ENCODE assay signal across 24 cellular contexts in the genomic region with DNA sequence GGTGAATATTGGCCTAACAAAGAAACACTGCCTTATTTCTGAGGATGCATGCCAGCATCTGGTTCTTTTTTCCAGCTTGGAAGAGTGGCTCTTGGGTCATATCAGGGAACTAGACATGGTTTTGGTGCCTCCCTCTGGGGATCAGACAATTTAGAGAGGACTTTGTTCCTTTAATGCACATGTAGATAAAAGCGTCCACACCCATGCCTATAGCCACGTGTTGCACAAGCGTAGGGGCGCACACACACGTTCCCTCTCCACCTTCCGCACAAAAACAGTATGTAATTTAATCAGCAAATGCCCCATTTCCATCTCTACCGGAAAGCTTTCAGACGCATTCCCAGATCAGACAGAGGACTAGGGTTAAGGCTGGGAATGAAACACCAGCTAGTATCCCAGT.
DNase-seq lines count a peak whose midpoint lies in the region; ATAC-seq, FAIRE-seq and TF ChIP-seq lines count a peak whose summit lies in the region.
"Had no signal": no experiment of that assay in that cellular context is flagged by ENCODE, and none has a peak within 500 bp of the region (broad histone marks: within the 10 kb centered on the region; RNA-seq: fewer than 3 reads in every experiment).

No MANE protein-coding gene starts in this region.

- no peak for FAIRE-seq in small intestine (lab: Jason Lieb, UNC)
- FAIRE-seq: A549, G401.6, GM12892, H1 had no signal

- DNase-seq in HuH-7 (ENCODE audit: low spot score), result peak; percentile 34
- peak; percentile 23 for DNase-seq in NCI-H69 (lab: John Stamatoyannopoulos, UW)
- DNase-seq in left colon, result peak; percentile 37 to 38
- DNase-seq in small intestine, result peak; percentile 79
- DNase-seq in cerebellar nuclear complex (lab: John Stamatoyannopoulos, UW), result no peak
- DNase-seq in gastrocnemius medialis, result no peak
- DNase-seq in DMS153 treated with DMSO at 0.1 percent for 48 hours (lab: John Stamatoyannopoulos, UW; ENCODE audit: unreplicated experiment), result no peak
- DNase-seq: 8988T; ACHN; AML-193; BE2C; Calu3; CD4-positive, alpha-beta T cell; CD8-positive, alpha-beta memory T cell; COR-L47; DND-41; GM23248; H7; HCEC 1CT had no signal

- no peaks in the 10 kb centered on the region for H3K27me3 ChIP-seq in small intestine (ENCODE audit: control insufficient read depth in 2 of 2, insufficient read depth in 2 of 2, low read length in 2 of 2)
- H3K27me3 ChIP-seq in gastrocnemius medialis, result no peaks in the 10 kb centered on the region
- H3K27me3 ChIP-seq: BE2C; BLaER1 treated with 17β-estradiol and CSF1 and Interleukin-3, amounts not matched to agents 10 nM and 100 nM had no signal

- H3K36me3 ChIP-seq in small intestine (ENCODE audit: control insufficient read depth in 2 of 2, insufficient read depth in 2 of 2, low read length in 2 of 2) (no peaks in the 10 kb centered on the region), gastrocnemius medialis (no peaks in the 10 kb centered on the region)
- H3K36me3 ChIP-seq: BE2C; BLaER1 treated with 17β-estradiol and CSF1 and Interleukin-3, amounts not matched to agents 10 nM and 100 nM had no signal

- TF ChIP-seq POLR2A in gastrocnemius medialis (IDR thresholded peaks at IDR 0.05), result no peak

- intact Hi-C loops in left colon (cut with DNase I, micrococcal nuclease), result no loop called here
- intact Hi-C loops in gastrocnemius medialis (cut with DNase I; ENCODE audit: low total_unique reads), result no loop called here

- in situ Hi-C loops in gastrocnemius medialis (cut with MboI; ENCODE audit: low sequenced_read_pairs in 4 of 4), result no loop called here

- peak; percentile 86 for ATAC-seq in left colon
- no peak for ATAC-seq in gastrocnemius medialis
- ATAC-seq: A549 had no signal

- no peak overlapping the region for H3K27ac ChIP-seq in small intestine (ENCODE audit: low read depth in 1 of 2, low read length in 1 of 2)
- no peak overlapping the region for H3K27ac ChIP-seq in gastrocnemius medialis
- H3K27ac ChIP-seq: A549; BLaER1 treated with 17β-estradiol and CSF1 and Interleukin-3, amounts not matched to agents 10 nM and 100 nM; GM23248 had no signal

- 21 to 64% (median 45%) methylated on average over 8 of the region's 8 CpGs for WGBS in small intestine, 3 donors

- no peaks in the 10 kb centered on the region for H3K9me3 ChIP-seq in small intestine (ENCODE audit: control insufficient read depth, low read depth)
- H3K9me3 ChIP-seq in gastrocnemius medialis, result no peaks in the 10 kb centered on the region
- H3K9me3 ChIP-seq: A549; BE2C; BLaER1 treated with 17β-estradiol and CSF1 and Interleukin-3, amounts not matched to agents 10 nM and 100 nM had no signal

- TF ChIP-seq CTCF in gastrocnemius medialis (IDR thresholded peaks at IDR 0.05 in 4 of 5, conservative IDR thresholded peaks at IDR 0.05 in 1 of 5), result no peak

- H3K4me3 ChIP-seq in small intestine (ENCODE audit: low read depth in 1 of 2, low read length in 2 of 2), result no peak overlapping the region
- H3K4me3 ChIP-seq in gastrocnemius medialis, result no peak overlapping the region
- H3K4me3 ChIP-seq: A549; BLaER1 treated with 17β-estradiol and CSF1 and Interleukin-3, amounts not matched to agents 10 nM and 100 nM; GM23248 had no signal

- H3K4me1 ChIP-seq in small intestine (ENCODE audit: control insufficient read depth in 2 of 2, insufficient read depth in 1 of 2, low read depth in 1 of 2, low read length in 1 of 2), result peaks cover 3 to 5% of the 10 kb centered on the region in 2 donors
- no peaks in the 10 kb centered on the region for H3K4me1 ChIP-seq in gastrocnemius medialis
- H3K4me1 ChIP-seq: A549; BLaER1 treated with 17β-estradiol and CSF1 and Interleukin-3, amounts not matched to agents 10 nM and 100 nM had no signal

Comparison
In these comparisons a context has a peak if more than half of its experiments do, and no peak if none do; other contexts are left out.
1. DNase-seq: peak in HuH-7 (single experiment), NCI-H69 (single experiment), left colon (2 of 2) and small intestine (single experiment); none in cerebellar nuclear complex (0 of 2), gastrocnemius medialis (0 of 2) and DMS153 treated with DMSO at 0.1 percent for 48 hours (single experiment).